Comparison of ENCODE assay signal across 1 cellular context in the genomic region with DNA sequence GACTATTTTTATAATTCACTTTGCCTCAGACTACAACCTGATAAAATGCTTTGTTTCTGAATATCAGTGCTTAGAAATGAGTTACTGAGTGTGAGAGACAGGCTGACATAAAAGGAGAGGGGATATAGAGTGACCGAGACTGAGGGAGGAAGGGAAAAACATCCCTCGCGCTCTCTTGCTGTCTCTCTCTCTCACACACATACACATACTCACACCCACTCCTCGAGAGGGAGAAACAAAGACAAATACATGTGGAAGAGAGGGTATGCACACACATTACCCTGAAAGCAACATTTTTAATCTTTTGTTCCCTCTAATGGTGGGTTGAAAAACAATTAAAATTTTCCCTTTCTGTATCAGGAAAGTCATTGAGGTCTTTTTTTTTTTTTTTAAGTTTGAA.
TF ChIP-seq lines count a peak whose summit lies in the region.

No MANE protein-coding gene starts in this region.

TF ChIP-seq in HepG2, 621 proteins besides CTCF, POLR2A, EP300 and RAD21:
- TF ChIP-seq ZBTB33 (CRISPR knock-in tag; IDR thresholded peaks at IDR 0.05) (0 out of 2 replicates have a peak, but pooled peaks have one; percentile 36), YEATS2 (CRISPR knock-in tag; IDR thresholded peaks at IDR 0.05; ENCODE audit: borderline replicate concordance) (no peak), TAF1 (CRISPR knock-in tag; IDR thresholded peaks at IDR 0.05) (no peak)
